In the genomic region with DNA sequence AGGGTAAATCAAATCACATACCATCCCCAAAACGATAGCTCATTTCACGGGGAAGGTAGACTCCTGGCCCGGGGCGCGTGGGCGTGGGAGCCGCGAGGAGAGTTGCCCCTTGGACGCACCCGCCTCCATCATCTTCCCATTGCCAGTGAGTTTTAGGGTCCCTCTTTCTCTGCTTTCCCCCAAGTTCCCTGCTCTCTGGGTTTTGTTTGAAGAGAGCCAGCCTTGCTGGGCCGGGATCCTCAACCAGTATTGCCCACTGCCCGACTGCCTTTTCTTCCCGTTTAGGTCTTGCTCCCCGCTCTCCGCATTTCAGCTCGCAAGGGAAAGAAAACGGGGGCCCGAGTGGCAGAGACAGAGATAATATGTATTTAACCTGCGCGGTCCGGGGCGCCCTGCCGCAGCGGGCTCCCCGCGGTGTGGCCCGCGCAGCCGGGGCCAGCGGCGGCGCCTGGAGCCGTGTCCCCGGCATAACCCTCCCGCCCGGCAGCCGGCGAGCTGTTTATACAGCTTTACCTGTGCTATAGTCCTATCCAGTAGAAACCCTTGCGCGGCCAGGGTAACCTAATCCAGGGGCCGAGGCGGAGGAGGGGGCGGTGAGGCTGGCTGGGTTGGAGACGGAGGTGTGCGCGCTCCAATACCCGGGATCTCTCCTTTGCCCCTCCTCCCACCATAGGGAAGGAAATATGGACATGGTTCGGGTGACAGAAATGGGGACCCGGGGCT, we compare ENCODE assay signal across 2 cellular contexts.
TF ChIP-seq lines count a peak whose summit lies in the region.

No MANE protein-coding gene starts in this region.

TF ChIP-seq in IMR-90, 13 proteins besides CTCF, POLR2A, EP300 and RAD21:
- TF ChIP-seq CEBPB (IDR thresholded peaks at IDR 0.05; ENCODE audit: low read depth, low read length) (no peak), MAZ (IDR thresholded peaks at IDR 0.05; ENCODE audit: borderline replicate concordance, low read depth, low read length) (no peak), MAFK (IDR thresholded peaks at IDR 0.05; ENCODE audit: low read depth, low read length) (no peak), NFE2L2 (IDR thresholded peaks at IDR 0.05; ENCODE audit: low read depth, low read length) (no peak), SMC3 (IDR thresholded peaks at IDR 0.05; ENCODE audit: low read depth, low read length) (no peak), RCOR1 (IDR thresholded peaks at IDR 0.05; ENCODE audit: insufficient replicate concordance, low read length) (no peak), RFX5 (IDR thresholded peaks at IDR 0.05; ENCODE audit: low read depth, low read length) (no peak), MXI1 (IDR thresholded peaks at IDR 0.05; ENCODE audit: borderline replicate concordance, low read depth, low read length) (no peak), BHLHE40 (IDR thresholded peaks at IDR 0.05; ENCODE audit: low read depth, low read length) (no peak), FOS (IDR thresholded peaks at IDR 0.05; ENCODE audit: low read depth, low read length) (no peak), CHD1 (IDR thresholded peaks at IDR 0.05; ENCODE audit: low read depth, low read length) (no peak)
- TF ChIP-seq, protein P1, sequence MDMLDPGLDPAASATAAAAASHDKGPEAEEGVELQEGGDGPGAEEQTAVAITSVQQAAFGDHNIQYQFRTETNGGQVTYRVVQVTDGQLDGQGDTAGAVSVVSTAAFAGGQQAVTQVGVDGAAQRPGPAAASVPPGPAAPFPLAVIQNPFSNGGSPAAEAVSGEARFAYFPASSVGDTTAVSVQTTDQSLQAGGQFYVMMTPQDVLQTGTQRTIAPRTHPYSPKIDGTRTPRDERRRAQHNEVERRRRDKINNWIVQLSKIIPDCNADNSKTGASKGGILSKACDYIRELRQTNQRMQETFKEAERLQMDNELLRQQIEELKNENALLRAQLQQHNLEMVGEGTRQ (IDR thresholded peaks at IDR 0.05; ENCODE audit: low read depth, low read length), result no peak
- TF ChIP-seq, protein P2, sequence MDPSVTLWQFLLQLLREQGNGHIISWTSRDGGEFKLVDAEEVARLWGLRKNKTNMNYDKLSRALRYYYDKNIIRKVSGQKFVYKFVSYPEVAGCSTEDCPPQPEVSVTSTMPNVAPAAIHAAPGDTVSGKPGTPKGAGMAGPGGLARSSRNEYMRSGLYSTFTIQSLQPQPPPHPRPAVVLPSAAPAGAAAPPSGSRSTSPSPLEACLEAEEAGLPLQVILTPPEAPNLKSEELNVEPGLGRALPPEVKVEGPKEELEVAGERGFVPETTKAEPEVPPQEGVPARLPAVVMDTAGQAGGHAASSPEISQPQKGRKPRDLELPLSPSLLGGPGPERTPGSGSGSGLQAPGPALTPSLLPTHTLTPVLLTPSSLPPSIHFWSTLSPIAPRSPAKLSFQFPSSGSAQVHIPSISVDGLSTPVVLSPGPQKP (IDR thresholded peaks at IDR 0.05; ENCODE audit: borderline replicate concordance, low read depth, low read length), result no peak
TF ChIP-seq in IMR-90: peak in this region for 0.

TF ChIP-seq in neural cell, 6 proteins besides CTCF, POLR2A, EP300 and RAD21:
- TF ChIP-seq, protein P3, sequence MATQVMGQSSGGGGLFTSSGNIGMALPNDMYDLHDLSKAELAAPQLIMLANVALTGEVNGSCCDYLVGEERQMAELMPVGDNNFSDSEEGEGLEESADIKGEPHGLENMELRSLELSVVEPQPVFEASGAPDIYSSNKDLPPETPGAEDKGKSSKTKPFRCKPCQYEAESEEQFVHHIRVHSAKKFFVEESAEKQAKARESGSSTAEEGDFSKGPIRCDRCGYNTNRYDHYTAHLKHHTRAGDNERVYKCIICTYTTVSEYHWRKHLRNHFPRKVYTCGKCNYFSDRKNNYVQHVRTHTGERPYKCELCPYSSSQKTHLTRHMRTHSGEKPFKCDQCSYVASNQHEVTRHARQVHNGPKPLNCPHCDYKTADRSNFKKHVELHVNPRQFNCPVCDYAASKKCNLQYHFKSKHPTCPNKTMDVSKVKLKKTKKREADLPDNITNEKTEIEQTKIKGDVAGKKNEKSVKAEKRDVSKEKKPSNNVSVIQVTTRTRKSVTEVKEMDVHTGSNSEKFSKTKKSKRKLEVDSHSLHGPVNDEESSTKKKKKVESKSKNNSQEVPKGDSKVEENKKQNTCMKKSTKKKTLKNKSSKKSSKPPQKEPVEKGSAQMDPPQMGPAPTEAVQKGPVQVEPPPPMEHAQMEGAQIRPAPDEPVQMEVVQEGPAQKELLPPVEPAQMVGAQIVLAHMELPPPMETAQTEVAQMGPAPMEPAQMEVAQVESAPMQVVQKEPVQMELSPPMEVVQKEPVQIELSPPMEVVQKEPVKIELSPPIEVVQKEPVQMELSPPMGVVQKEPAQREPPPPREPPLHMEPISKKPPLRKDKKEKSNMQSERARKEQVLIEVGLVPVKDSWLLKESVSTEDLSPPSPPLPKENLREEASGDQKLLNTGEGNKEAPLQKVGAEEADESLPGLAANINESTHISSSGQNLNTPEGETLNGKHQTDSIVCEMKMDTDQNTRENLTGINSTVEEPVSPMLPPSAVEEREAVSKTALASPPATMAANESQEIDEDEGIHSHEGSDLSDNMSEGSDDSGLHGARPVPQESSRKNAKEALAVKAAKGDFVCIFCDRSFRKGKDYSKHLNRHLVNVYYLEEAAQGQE (IDR thresholded peaks at IDR 0.05; ENCODE audit: borderline replicate concordance), result no peak
- TF ChIP-seq POLR2AphosphoS5 (IDR thresholded peaks at IDR 0.05) (peak; percentile 15), TAF1 (IDR thresholded peaks at IDR 0.05; ENCODE audit: low read depth) (no peak)
